In the genomic region with DNA sequence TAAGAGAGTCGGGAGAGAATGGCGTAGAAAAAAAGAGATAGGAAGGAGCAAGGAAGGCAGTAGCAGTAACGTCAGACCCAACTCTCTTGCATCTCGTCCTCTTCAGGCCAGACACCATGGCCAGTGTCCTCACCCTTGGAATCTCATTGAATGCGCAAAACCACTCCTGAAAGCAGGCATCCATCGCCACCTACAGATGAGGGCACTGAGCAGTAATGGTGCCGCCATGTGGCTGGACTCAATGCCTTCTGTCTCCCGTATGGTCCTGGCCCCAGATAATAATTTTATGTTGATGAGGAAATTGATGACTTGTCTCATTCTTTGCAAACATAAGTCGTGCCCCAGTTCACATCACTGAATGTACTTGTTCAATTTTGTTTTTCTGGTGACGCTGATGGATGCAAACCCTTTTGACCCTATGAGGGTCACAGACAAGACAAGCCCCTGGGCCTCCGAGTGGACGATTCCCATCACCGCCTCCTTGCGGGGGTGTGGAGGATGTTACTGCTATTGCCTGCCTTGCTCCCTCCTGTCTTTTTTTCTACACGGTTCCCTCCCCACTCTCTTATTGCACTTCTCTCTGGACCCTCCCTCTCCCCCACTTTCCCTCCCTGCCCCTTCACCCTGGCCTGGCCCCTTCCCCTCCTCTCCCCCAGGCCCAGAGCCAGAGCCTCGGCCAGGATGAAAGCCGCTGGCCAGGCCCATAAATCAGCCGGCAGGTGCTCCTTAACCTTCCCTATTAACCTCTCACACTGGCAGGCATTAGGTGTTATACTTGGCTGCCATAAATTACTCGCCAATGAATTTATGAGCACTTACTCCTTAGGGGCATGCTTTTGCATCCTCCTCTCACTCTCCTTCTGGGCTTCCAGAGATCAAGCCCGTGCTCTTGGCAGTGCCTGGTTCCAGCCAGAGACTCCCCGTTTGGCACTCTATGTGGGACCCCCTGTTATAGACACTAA, we compare ENCODE assay signal across 2 cellular contexts.
A peak's percentile ranks its signal among the peaks of the same experiment; 100 is the strongest.
TF ChIP-seq lines count a peak whose summit lies in the region.

No MANE protein-coding gene starts in this region.

TF ChIP-seq in A549, 52 proteins besides CTCF, POLR2A, EP300 and RAD21:
- TF ChIP-seq CBX2 (IDR thresholded peaks at IDR 0.05; ENCODE audit: borderline replicate concordance, low read depth) (no peak), SMC3 (IDR thresholded peaks at IDR 0.05) (peak; percentile 18; the same call in 1 of the 3 replicates), ESRRA (IDR thresholded peaks at IDR 0.05; ENCODE audit: borderline replicate concordance, low read length) (no peak)

TF ChIP-seq in H1, 55 proteins besides CTCF, POLR2A, EP300 and RAD21:
- no peak for TF ChIP-seq NANOG (IDR thresholded peaks at IDR 0.05; ENCODE audit: insufficient read depth, low read depth, low read length, poor library complexity, severe bottlenecking)
- no peak for TF ChIP-seq CBX8 (IDR thresholded peaks at IDR 0.05; ENCODE audit: borderline replicate concordance, low read depth, low read length)
- TF ChIP-seq, protein P1, sequence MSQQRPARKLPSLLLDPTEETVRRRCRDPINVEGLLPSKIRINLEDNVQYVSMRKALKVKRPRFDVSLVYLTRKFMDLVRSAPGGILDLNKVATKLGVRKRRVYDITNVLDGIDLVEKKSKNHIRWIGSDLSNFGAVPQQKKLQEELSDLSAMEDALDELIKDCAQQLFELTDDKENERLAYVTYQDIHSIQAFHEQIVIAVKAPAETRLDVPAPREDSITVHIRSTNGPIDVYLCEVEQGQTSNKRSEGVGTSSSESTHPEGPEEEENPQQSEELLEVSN (IDR thresholded peaks at IDR 0.05) = no peak
- TF ChIP-seq YY1 (IDR thresholded peaks at IDR 0.05; ENCODE audit: low read depth, low read length) = no peak
- TF ChIP-seq SRF (IDR thresholded peaks at IDR 0.05; ENCODE audit: low read depth, low read length) = no peak
- no peak for TF ChIP-seq JUND (IDR thresholded peaks at IDR 0.05; ENCODE audit: low read length)
- TF ChIP-seq, protein P2, sequence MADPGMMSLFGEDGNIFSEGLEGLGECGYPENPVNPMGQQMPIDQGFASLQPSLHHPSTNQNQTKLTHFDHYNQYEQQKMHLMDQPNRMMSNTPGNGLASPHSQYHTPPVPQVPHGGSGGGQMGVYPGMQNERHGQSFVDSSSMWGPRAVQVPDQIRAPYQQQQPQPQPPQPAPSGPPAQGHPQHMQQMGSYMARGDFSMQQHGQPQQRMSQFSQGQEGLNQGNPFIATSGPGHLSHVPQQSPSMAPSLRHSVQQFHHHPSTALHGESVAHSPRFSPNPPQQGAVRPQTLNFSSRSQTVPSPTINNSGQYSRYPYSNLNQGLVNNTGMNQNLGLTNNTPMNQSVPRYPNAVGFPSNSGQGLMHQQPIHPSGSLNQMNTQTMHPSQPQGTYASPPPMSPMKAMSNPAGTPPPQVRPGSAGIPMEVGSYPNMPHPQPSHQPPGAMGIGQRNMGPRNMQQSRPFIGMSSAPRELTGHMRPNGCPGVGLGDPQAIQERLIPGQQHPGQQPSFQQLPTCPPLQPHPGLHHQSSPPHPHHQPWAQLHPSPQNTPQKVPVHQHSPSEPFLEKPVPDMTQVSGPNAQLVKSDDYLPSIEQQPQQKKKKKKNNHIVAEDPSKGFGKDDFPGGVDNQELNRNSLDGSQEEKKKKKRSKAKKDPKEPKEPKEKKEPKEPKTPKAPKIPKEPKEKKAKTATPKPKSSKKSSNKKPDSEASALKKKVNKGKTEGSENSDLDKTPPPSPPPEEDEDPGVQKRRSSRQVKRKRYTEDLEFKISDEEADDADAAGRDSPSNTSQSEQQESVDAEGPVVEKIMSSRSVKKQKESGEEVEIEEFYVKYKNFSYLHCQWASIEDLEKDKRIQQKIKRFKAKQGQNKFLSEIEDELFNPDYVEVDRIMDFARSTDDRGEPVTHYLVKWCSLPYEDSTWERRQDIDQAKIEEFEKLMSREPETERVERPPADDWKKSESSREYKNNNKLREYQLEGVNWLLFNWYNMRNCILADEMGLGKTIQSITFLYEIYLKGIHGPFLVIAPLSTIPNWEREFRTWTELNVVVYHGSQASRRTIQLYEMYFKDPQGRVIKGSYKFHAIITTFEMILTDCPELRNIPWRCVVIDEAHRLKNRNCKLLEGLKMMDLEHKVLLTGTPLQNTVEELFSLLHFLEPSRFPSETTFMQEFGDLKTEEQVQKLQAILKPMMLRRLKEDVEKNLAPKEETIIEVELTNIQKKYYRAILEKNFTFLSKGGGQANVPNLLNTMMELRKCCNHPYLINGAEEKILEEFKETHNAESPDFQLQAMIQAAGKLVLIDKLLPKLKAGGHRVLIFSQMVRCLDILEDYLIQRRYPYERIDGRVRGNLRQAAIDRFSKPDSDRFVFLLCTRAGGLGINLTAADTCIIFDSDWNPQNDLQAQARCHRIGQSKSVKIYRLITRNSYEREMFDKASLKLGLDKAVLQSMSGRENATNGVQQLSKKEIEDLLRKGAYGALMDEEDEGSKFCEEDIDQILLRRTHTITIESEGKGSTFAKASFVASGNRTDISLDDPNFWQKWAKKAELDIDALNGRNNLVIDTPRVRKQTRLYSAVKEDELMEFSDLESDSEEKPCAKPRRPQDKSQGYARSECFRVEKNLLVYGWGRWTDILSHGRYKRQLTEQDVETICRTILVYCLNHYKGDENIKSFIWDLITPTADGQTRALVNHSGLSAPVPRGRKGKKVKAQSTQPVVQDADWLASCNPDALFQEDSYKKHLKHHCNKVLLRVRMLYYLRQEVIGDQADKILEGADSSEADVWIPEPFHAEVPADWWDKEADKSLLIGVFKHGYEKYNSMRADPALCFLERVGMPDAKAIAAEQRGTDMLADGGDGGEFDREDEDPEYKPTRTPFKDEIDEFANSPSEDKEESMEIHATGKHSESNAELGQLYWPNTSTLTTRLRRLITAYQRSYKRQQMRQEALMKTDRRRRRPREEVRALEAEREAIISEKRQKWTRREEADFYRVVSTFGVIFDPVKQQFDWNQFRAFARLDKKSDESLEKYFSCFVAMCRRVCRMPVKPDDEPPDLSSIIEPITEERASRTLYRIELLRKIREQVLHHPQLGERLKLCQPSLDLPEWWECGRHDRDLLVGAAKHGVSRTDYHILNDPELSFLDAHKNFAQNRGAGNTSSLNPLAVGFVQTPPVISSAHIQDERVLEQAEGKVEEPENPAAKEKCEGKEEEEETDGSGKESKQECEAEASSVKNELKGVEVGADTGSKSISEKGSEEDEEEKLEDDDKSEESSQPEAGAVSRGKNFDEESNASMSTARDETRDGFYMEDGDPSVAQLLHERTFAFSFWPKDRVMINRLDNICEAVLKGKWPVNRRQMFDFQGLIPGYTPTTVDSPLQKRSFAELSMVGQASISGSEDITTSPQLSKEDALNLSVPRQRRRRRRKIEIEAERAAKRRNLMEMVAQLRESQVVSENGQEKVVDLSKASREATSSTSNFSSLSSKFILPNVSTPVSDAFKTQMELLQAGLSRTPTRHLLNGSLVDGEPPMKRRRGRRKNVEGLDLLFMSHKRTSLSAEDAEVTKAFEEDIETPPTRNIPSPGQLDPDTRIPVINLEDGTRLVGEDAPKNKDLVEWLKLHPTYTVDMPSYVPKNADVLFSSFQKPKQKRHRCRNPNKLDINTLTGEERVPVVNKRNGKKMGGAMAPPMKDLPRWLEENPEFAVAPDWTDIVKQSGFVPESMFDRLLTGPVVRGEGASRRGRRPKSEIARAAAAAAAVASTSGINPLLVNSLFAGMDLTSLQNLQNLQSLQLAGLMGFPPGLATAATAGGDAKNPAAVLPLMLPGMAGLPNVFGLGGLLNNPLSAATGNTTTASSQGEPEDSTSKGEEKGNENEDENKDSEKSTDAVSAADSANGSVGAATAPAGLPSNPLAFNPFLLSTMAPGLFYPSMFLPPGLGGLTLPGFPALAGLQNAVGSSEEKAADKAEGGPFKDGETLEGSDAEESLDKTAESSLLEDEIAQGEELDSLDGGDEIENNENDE (IDR thresholded peaks at IDR 0.05; ENCODE audit: insufficient replicate concordance, low read length) = no peak
- TF ChIP-seq TAF7 (optimal IDR thresholded peaks at IDR 0.05; ENCODE audit: borderline replicate concordance, low read depth, low read length) = no peak
- no peak for TF ChIP-seq TAF1 (IDR thresholded peaks at IDR 0.05; ENCODE audit: low read depth, low read length)
- no peak for TF ChIP-seq ZNF274 (IDR thresholded peaks at IDR 0.05; ENCODE audit: borderline replicate concordance, extremely low read depth, low read length)
- TF ChIP-seq SP2 (IDR thresholded peaks at IDR 0.05; ENCODE audit: low read length) = no peak
- no peak for TF ChIP-seq EZH2 (IDR thresholded peaks at IDR 0.05; ENCODE audit: low read depth, low read length, severe bottlenecking)
- no peak for TF ChIP-seq TBP (IDR thresholded peaks at IDR 0.05; ENCODE audit: low read depth, low read length)
- TF ChIP-seq CBX5 (IDR thresholded peaks at IDR 0.05; ENCODE audit: low read depth, low read length) = no peak
- TF ChIP-seq JUN (IDR thresholded peaks at IDR 0.05; ENCODE audit: low read depth, low read length) = no peak
TF ChIP-seq in H1: peak in this region for 0.
